1 cellular context compared by ENCODE assay signal in genomic region chr12:75390156-75390898, GRCh38.
TF ChIP-seq lines count a peak whose summit lies in the region.

No MANE protein-coding gene starts in this region.

TF ChIP-seq in WTC11, 78 proteins besides CTCF, POLR2A, EP300 and RAD21 (continued from another document):
- TF ChIP-seq ERG (CRISPR knock-in tag; IDR thresholded peaks at IDR 0.05) (no peak), NFATC4 (CRISPR knock-in tag; IDR thresholded peaks at IDR 0.05) (no peak)
TF ChIP-seq in WTC11: peak in this region for 0.
